1 cellular context compared by ENCODE assay signal in genomic region chr22:19432092-19432844, GRCh38.
TF ChIP-seq lines count a peak whose summit lies in the region.

Gene MRPL40 (plus strand): TSS chr22:19432545. CDS start chr22:19432555, 10 bp downstream.

TF ChIP-seq in HepG2, 621 proteins besides CTCF, POLR2A, EP300 and RAD21 (continued from another document and continues in another):
- TF ChIP-seq, protein P1, sequence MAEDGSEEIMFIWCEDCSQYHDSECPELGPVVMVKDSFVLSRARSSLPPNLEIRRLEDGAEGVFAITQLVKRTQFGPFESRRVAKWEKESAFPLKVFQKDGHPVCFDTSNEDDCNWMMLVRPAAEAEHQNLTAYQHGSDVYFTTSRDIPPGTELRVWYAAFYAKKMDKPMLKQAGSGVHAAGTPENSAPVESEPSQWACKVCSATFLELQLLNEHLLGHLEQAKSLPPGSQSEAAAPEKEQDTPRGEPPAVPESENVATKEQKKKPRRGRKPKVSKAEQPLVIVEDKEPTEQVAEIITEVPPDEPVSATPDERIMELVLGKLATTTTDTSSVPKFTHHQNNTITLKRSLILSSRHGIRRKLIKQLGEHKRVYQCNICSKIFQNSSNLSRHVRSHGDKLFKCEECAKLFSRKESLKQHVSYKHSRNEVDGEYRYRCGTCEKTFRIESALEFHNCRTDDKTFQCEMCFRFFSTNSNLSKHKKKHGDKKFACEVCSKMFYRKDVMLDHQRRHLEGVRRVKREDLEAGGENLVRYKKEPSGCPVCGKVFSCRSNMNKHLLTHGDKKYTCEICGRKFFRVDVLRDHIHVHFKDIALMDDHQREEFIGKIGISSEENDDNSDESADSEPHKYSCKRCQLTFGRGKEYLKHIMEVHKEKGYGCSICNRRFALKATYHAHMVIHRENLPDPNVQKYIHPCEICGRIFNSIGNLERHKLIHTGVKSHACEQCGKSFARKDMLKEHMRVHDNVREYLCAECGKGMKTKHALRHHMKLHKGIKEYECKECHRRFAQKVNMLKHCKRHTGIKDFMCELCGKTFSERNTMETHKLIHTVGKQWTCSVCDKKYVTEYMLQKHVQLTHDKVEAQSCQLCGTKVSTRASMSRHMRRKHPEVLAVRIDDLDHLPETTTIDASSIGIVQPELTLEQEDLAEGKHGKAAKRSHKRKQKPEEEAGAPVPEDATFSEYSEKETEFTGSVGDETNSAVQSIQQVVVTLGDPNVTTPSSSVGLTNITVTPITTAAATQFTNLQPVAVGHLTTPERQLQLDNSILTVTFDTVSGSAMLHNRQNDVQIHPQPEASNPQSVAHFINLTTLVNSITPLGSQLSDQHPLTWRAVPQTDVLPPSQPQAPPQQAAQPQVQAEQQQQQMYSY (CRISPR knock-in tag; IDR thresholded peaks at IDR 0.05) = 0 out of 2 replicates have a peak, but pooled peaks have one; percentile 64
- TF ChIP-seq KDM5A (IDR thresholded peaks at IDR 0.05; ENCODE audit: borderline replicate concordance, low read length) (peak; percentile 81), ZNF879 (CRISPR knock-in tag; IDR thresholded peaks at IDR 0.05) (peak; percentile 87; the same call in 1 of the 2 replicates), RNF2 (conservative IDR thresholded peaks at IDR 0.05; ENCODE audit: low read depth) (peak; percentile 79), ZNF556 (CRISPR knock-in tag; IDR thresholded peaks at IDR 0.05; ENCODE audit: borderline replicate concordance) (peak; percentile 78), NFE2 (CRISPR knock-in tag; IDR thresholded peaks at IDR 0.05) (no peak), ZNF331 (CRISPR knock-in tag; IDR thresholded peaks at IDR 0.05) (peak; percentile 96), ZMAT3 (CRISPR knock-in tag; conservative IDR thresholded peaks at IDR 0.05) (peak; percentile 89), SIN3A (IDR thresholded peaks at IDR 0.05; ENCODE audit: borderline replicate concordance, low read depth, low read length) (peak; percentile 84; the same call in 1 of the 2 replicates), MNT (IDR thresholded peaks at IDR 0.05) (peak; percentile 55), SP140L (CRISPR knock-in tag; IDR thresholded peaks at IDR 0.05; ENCODE audit: borderline replicate concordance) (0 out of 2 replicates have a peak, but pooled peaks have one; percentile 53), NR1H2 (CRISPR knock-in tag; IDR thresholded peaks at IDR 0.05; ENCODE audit: borderline replicate concordance, low read depth) (peak; percentile 96; the same call in 1 of the 2 replicates), ZNF441 (CRISPR knock-in tag; IDR thresholded peaks at IDR 0.05; ENCODE audit: borderline replicate concordance) (peak; percentile 49; the same call in 1 of the 2 replicates), CENPBD1 (CRISPR knock-in tag; IDR thresholded peaks at IDR 0.05; ENCODE audit: borderline replicate concordance, low read depth) (no peak), ZNF512 (CRISPR knock-in tag; IDR thresholded peaks at IDR 0.05) (no peak), ZNF124 (CRISPR knock-in tag; IDR thresholded peaks at IDR 0.05) (peak; percentile 87; the same call in 1 of the 2 replicates), ZNF570 (CRISPR knock-in tag; IDR thresholded peaks at IDR 0.05; ENCODE audit: borderline replicate concordance) (0 out of 2 replicates have a peak, but pooled peaks have one; percentile 46), RBM22 (optimal IDR thresholded peaks at IDR 0.05; ENCODE audit: low read length) (peak; percentile 71), SUZ12 (IDR thresholded peaks at IDR 0.05; ENCODE audit: low read depth, low read length) (no peak), XRCC5 (optimal IDR thresholded peaks at IDR 0.05; ENCODE audit: low read length) (peak; percentile 99), ZFP82 (CRISPR knock-in tag; IDR thresholded peaks at IDR 0.05; ENCODE audit: borderline replicate concordance) (peak; percentile 93; the same call in 1 of the 2 replicates), HNF1B (CRISPR knock-in tag; IDR thresholded peaks at IDR 0.05) (peak; percentile 93), ZNF660 (CRISPR knock-in tag; IDR thresholded peaks at IDR 0.05; ENCODE audit: borderline replicate concordance, low read depth) (no peak), HDAC6 (IDR thresholded peaks at IDR 0.05; ENCODE audit: low read depth, low read length) (no peak), ASH2L (IDR thresholded peaks at IDR 0.05; ENCODE audit: insufficient read length, low read depth, low read length) (peak; percentile 96), MAFK (conservative IDR thresholded peaks at IDR 0.05 in 1 of 2, IDR thresholded peaks at IDR 0.05 in 1 of 2; ENCODE audit: low read length in 2 of 2) (no peak), KLF9 (CRISPR knock-in tag; IDR thresholded peaks at IDR 0.05; ENCODE audit: low read depth) (peak; percentile 88; the same call in 1 of the 2 replicates), ZSCAN29 (CRISPR knock-in tag; conservative IDR thresholded peaks at IDR 0.05) (0 out of 2 replicates have a peak, but pooled peaks have one; percentile 20), CHCHD3 (CRISPR knock-in tag; IDR thresholded peaks at IDR 0.05) (peak; percentile 85; the same call in 1 of the 2 replicates), MIER2 (CRISPR knock-in tag; IDR thresholded peaks at IDR 0.05) (peak; percentile 82; the same call in 1 of the 2 replicates), ZNF782 (CRISPR knock-in tag; IDR thresholded peaks at IDR 0.05; ENCODE audit: borderline replicate concordance) (no peak), ZNF564 (CRISPR knock-in tag; IDR thresholded peaks at IDR 0.05) (peak; percentile 93), MBNL3 (CRISPR knock-in tag; conservative IDR thresholded peaks at IDR 0.05) (no peak), SMC3 (IDR thresholded peaks at IDR 0.05; ENCODE audit: low read length) (no peak), DRAP1 (CRISPR knock-in tag; IDR thresholded peaks at IDR 0.05) (peak; percentile 94), ZNF280B (CRISPR knock-in tag; IDR thresholded peaks at IDR 0.05; ENCODE audit: borderline replicate concordance) (peak; percentile 88; the same call in 1 of the 2 replicates), SNAI1 (CRISPR knock-in tag; IDR thresholded peaks at IDR 0.05; ENCODE audit: borderline replicate concordance) (peak; percentile 62), SALL2 (CRISPR knock-in tag; IDR thresholded peaks at IDR 0.05) (peak; percentile 100), MTA1 (CRISPR knock-in tag; IDR thresholded peaks at IDR 0.05; ENCODE audit: borderline replicate concordance) (peak; percentile 64), ZNF281 (CRISPR knock-in tag; IDR thresholded peaks at IDR 0.05; ENCODE audit: borderline replicate concordance) (peak; percentile 76), TAF15 (IDR thresholded peaks at IDR 0.05; ENCODE audit: low read depth, low read length, poor library complexity, severe bottlenecking) (no peak)
- TF ChIP-seq, protein P2, sequence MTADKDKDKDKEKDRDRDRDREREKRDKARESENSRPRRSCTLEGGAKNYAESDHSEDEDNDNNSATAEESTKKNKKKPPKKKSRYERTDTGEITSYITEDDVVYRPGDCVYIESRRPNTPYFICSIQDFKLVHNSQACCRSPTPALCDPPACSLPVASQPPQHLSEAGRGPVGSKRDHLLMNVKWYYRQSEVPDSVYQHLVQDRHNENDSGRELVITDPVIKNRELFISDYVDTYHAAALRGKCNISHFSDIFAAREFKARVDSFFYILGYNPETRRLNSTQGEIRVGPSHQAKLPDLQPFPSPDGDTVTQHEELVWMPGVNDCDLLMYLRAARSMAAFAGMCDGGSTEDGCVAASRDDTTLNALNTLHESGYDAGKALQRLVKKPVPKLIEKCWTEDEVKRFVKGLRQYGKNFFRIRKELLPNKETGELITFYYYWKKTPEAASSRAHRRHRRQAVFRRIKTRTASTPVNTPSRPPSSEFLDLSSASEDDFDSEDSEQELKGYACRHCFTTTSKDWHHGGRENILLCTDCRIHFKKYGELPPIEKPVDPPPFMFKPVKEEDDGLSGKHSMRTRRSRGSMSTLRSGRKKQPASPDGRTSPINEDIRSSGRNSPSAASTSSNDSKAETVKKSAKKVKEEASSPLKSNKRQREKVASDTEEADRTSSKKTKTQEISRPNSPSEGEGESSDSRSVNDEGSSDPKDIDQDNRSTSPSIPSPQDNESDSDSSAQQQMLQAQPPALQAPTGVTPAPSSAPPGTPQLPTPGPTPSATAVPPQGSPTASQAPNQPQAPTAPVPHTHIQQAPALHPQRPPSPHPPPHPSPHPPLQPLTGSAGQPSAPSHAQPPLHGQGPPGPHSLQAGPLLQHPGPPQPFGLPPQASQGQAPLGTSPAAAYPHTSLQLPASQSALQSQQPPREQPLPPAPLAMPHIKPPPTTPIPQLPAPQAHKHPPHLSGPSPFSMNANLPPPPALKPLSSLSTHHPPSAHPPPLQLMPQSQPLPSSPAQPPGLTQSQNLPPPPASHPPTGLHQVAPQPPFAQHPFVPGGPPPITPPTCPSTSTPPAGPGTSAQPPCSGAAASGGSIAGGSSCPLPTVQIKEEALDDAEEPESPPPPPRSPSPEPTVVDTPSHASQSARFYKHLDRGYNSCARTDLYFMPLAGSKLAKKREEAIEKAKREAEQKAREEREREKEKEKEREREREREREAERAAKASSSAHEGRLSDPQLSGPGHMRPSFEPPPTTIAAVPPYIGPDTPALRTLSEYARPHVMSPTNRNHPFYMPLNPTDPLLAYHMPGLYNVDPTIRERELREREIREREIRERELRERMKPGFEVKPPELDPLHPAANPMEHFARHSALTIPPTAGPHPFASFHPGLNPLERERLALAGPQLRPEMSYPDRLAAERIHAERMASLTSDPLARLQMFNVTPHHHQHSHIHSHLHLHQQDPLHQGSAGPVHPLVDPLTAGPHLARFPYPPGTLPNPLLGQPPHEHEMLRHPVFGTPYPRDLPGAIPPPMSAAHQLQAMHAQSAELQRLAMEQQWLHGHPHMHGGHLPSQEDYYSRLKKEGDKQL (CRISPR knock-in tag; IDR thresholded peaks at IDR 0.05; ENCODE audit: low read depth) = 0 out of 2 replicates have a peak, but pooled peaks have one; percentile 57
